ENCODE assay signal across 13 cellular contexts in genomic region chr3:87269723-87270122, GRCh38. TPM values are rescaled to one million over a fixed set of nuclear protein-coding genes. Genes with fewer than 3 reads are reported as not detected.
"Had no signal": no experiment of that assay in that cellular context is flagged by ENCODE, and none has a peak within 500 bp of the region (broad histone marks: within the 10 kb centered on the region; RNA-seq: fewer than 3 reads in every experiment).

No MANE protein-coding gene starts in this region.

- H3K27me3 ChIP-seq: ascending aorta, gastroesophageal sphincter, heart right ventricle, pancreas, thyroid gland had no signal

- H3K9me3 ChIP-seq: ascending aorta, gastroesophageal sphincter, heart right ventricle, lower lobe of right lung, pancreas, thyroid gland had no signal

- H3K4me1 ChIP-seq: ascending aorta, gastroesophageal sphincter, lower lobe of right lung, thyroid gland had no signal

- H3K4me3 Mint-ChIP-seq: activated T-cell treated with anti-CD3 and anti-CD28 coated beads, Interleukin-2, amount 50 U/mL, for 24 hours; mesothelial cell of epicardium had no signal

- H3K36me3 Mint-ChIP-seq: mesothelial cell of epicardium had no signal

- H3K27ac ChIP-seq: ascending aorta, gastroesophageal sphincter, heart right ventricle, lower lobe of right lung, thyroid gland had no signal

- H3K27ac Mint-ChIP-seq: activated T-cell treated with anti-CD3 and anti-CD28 coated beads, Interleukin-2, amount 50 U/mL, for 24 hours; mesothelial cell of epicardium had no signal

- H3K4me1 Mint-ChIP-seq: mesothelial cell of epicardium had no signal

- DNase-seq: activated effector memory CD4-positive, alpha-beta T cell treated with Interleukin-2 at 50 U/mL for 16 hours; activated T-cell treated with anti-CD3 and anti-CD28 coated beads, Interleukin-2, amount 50 U/mL, for 24 hours; heart right ventricle; left cardiac atrium; lower lobe of right lung; pancreas; thyroid gland had no signal

- H3K4me3 ChIP-seq: ascending aorta, gastroesophageal sphincter, heart right ventricle, lower lobe of right lung, pancreas, thyroid gland had no signal

- H3K36me3 ChIP-seq: ascending aorta, gastroesophageal sphincter, heart right ventricle, lower lobe of right lung, pancreas, thyroid gland had no signal

- ATAC-seq: gastroesophageal sphincter, heart right ventricle, left cardiac atrium, lower lobe of right lung, sciatic nerve had no signal

- H3K9me3 Mint-ChIP-seq: activated T-cell treated with anti-CD3 and anti-CD28 coated beads, Interleukin-2, amount 50 U/mL, for 24 hours; mesothelial cell of epicardium had no signal

RNA-seq across cellular contexts. Expression of gene POU1F1, which starts 6.7 kb away (rescaled TPM):
- total RNA-seq: ascending aorta; gastroesophageal sphincter; heart right ventricle; left cardiac atrium; lower lobe of right lung; mesothelial cell of epicardium; pancreas; sciatic nerve; T-helper 2 cell treated with Interferon-gamma antibody and Interleukin-4, amounts not matched to agents 100 ng/mL and 5 ng/mL, for 36 hours; thyroid gland; urinary bladder had no signal
